19 cellular contexts compared by ENCODE assay signal in genomic region chr7:129381710-129382484, GRCh38. TPM values are rescaled to one million over a fixed set of nuclear protein-coding genes. Genes with fewer than 3 reads are reported as not detected.
A peak's percentile ranks its signal among the peaks of the same experiment; 100 is the strongest.
DNase-seq lines count a peak whose midpoint lies in the region; ATAC-seq, FAIRE-seq and TF ChIP-seq lines count a peak whose summit lies in the region.
"Had no signal": no experiment of that assay in that cellular context is flagged by ENCODE, and none has a peak within 500 bp of the region (broad histone marks: within the 10 kb centered on the region; RNA-seq: fewer than 3 reads in every experiment).

No MANE protein-coding gene starts in this region.

- no peak for FAIRE-seq in GM12878 (lab: Jason Lieb, UNC)
- FAIRE-seq: H1, HTR-8/SVneo had no signal

- H3K4me3 ChIP-seq in GM12878, result no peak overlapping the region
- no peak overlapping the region for H3K4me3 ChIP-seq in heart right ventricle
- H3K4me3 ChIP-seq: BLaER1 had no signal

- POLR2A ChIA-PET in activated CD4-positive, alpha-beta memory T cell treated with anti-CD3 and anti-CD28 coated beads for 36 hours (lab: Charles Lee), result no interaction called here
- POLR2A ChIA-PET in GM12878 (lab: Charles Lee), result interaction anchor here (0.8 kb wide), 1 partner anchor 23 kb away, joined by 4 read pairs; no protein-coding TSS in a partner anchor

- no peak for DNase-seq in T-helper 2 cell treated with Interferon-gamma antibody and Interleukin-4, amounts not matched to agents 5 μg/mL and 100 μg/mL, for 36 hours (ENCODE audit: low spot score)
- DNase-seq in T-helper 2 cell, result no peak
- no peak for DNase-seq in activated naive CD4-positive, alpha-beta T cell treated with anti-CD3 and anti-CD28 coated beads, Interleukin-2, amount 10 ng/mL, durations not matched to agents 7 days and 5 days
- DNase-seq in activated naive CD4-positive, alpha-beta T cell treated with Interleukin-2 at 50 U/mL for 16 hours, result no peak
- no peak for DNase-seq in activated CD4-positive, alpha-beta memory T cell treated with anti-CD3 and anti-CD28 coated beads for 36 hours
- DNase-seq in GM12878 (ENCODE audit: low read depth, low spot score), result no peak
- DNase-seq in stimulated activated CD4-positive, alpha-beta T cell treated with anti-CD3 and anti-CD28 coated beads, Interleukin-1b, Interleukin-23, amount 100 ng/mL, for 48 hours, result no peak
- no peak for DNase-seq in heart right ventricle
- DNase-seq: AML-193; Caco-2; CD8-positive, alpha-beta memory T cell; DND-41; GDM1; HCEC 1CT; HFFc6 had no signal

- H3K36me3 ChIP-seq in GM12878 (ENCODE audit: control insufficient read depth in 2 of 2, insufficient read depth in 2 of 2, low read length in 1 of 2) (no peaks in the 10 kb centered on the region), heart right ventricle (peaks cover 0 to 30% (median 0%) of the 10 kb centered on the region in 9 donors)

- H3K9ac ChIP-seq in GM12878 (ENCODE audit: control insufficient read depth, insufficient read depth, low read length), result no peak overlapping the region
- H3K9ac ChIP-seq: BLaER1 had no signal

- no peak for TF ChIP-seq RAD21 in GM12878 (IDR thresholded peaks at IDR 0.05; ENCODE audit: insufficient read depth, low read depth, low read length)

- no peaks in the 10 kb centered on the region for H3K27me3 ChIP-seq in GM12878 (replicated peaks in 1 of 2; ENCODE audit: control insufficient read depth in 2 of 2, insufficient read depth in 2 of 2, low read length in 1 of 2)
- no peaks in the 10 kb centered on the region for H3K27me3 ChIP-seq in heart right ventricle
- H3K27me3 ChIP-seq: BLaER1 had no signal

- H3K9me3 ChIP-seq in GM12878 (replicated peaks; ENCODE audit: control insufficient read depth, insufficient read depth, low read length), result no peaks in the 10 kb centered on the region
- H3K9me3 ChIP-seq in heart right ventricle, result no peaks in the 10 kb centered on the region
- H3K9me3 ChIP-seq: BLaER1, Caco-2 had no signal

- H3K36me3 Mint-ChIP-seq in T-helper 2 cell treated with Interferon-gamma antibody and Interleukin-4, amounts not matched to agents 5 μg/mL and 100 μg/mL, for 36 hours (ENCODE audit: low read depth), result peaks cover 2% of the 10 kb centered on the region
- H3K36me3 Mint-ChIP-seq in activated naive CD4-positive, alpha-beta T cell treated with anti-CD3 and anti-CD28 coated beads, Interleukin-2, amount 10 ng/mL, durations not matched to agents 7 days and 5 days, result peaks cover 4% of the 10 kb centered on the region
- H3K36me3 Mint-ChIP-seq in activated CD4-positive, alpha-beta memory T cell treated with anti-CD3 and anti-CD28 coated beads for 36 hours, result peaks cover 15% of the 10 kb centered on the region

- TF ChIP-seq CTCF in GM12878 (IDR thresholded peaks at IDR 0.05 in 2 of 3, conservative IDR thresholded peaks at IDR 0.05 in 1 of 3; ENCODE audit: control insufficient read depth in 2 of 3, extremely low read depth in 1 of 3, insufficient read depth in 1 of 3, low read depth in 3 of 3, low read length in 3 of 3) (no peak), heart right ventricle (IDR thresholded peaks at IDR 0.05) (no peak)

- ATAC-seq in GM12878, result peak; percentile 27; the same call in 1 of the 3 replicates
- no peak for ATAC-seq in heart right ventricle

- no peak overlapping the region for H2AFZ ChIP-seq in GM12878 (ENCODE audit: control insufficient read depth, low read depth, low read length)

- TF ChIP-seq EP300 in GM12878 (IDR thresholded peaks at IDR 0.05; ENCODE audit: borderline replicate concordance in 1 of 2, control insufficient read depth in 1 of 2, low read depth in 2 of 2, low read length in 2 of 2), result no peak

- H3K4me2 ChIP-seq in GM12878 (ENCODE audit: control insufficient read depth, insufficient read depth), result no peak overlapping the region
- H3K4me2 ChIP-seq: BLaER1 had no signal

- CTCF ChIA-PET in activated naive CD4-positive, alpha-beta T cell treated with anti-CD3 and anti-CD28 coated beads, Interleukin-2, amount 10 ng/mL, durations not matched to agents 7 days and 5 days (lab: Charles Lee), result interaction anchor here (1.6 kb wide), 1 partner anchor 163 kb away, joined by 6 read pairs; no protein-coding TSS in a partner anchor
- CTCF ChIA-PET in activated CD4-positive, alpha-beta memory T cell treated with anti-CD3 and anti-CD28 coated beads for 36 hours (lab: Charles Lee), result interaction anchor here (1.0 to 6.9 kb wide), 2 partner anchors 13 to 14 kb away, joined by 3 to 145 read pairs; no protein-coding TSS in a partner anchor
- CTCF ChIA-PET in GM12878 (lab: Yijun Ruan, JAX), result interaction anchor here (7.6 to 16.9 kb wide), 3 partner anchors 7 to 40 kb away, joined by 129 to 561 read pairs (median 248); no protein-coding TSS in a partner anchor

- H3K27ac Mint-ChIP-seq in T-helper 2 cell treated with Interferon-gamma antibody and Interleukin-4, amounts not matched to agents 5 μg/mL and 100 μg/mL, for 36 hours, result peak overlapping the region; percentile 59
- H3K27ac Mint-ChIP-seq in activated naive CD4-positive, alpha-beta T cell treated with anti-CD3 and anti-CD28 coated beads, Interleukin-2, amount 10 ng/mL, durations not matched to agents 7 days and 5 days, result peak overlapping the region; percentile 4
- H3K27ac Mint-ChIP-seq in activated CD4-positive, alpha-beta memory T cell treated with anti-CD3 and anti-CD28 coated beads for 36 hours, result peak overlapping the region; percentile 69
- H3K27ac Mint-ChIP-seq: HFFc6 had no signal

- no peak overlapping the region for H3K4me3 Mint-ChIP-seq in T-helper 2 cell treated with Interferon-gamma antibody and Interleukin-4, amounts not matched to agents 5 μg/mL and 100 μg/mL, for 36 hours
- no peak overlapping the region for H3K4me3 Mint-ChIP-seq in activated naive CD4-positive, alpha-beta T cell treated with anti-CD3 and anti-CD28 coated beads, Interleukin-2, amount 10 ng/mL, durations not matched to agents 7 days and 5 days
- no peak overlapping the region for H3K4me3 Mint-ChIP-seq in activated CD4-positive, alpha-beta memory T cell treated with anti-CD3 and anti-CD28 coated beads for 36 hours
- H3K4me3 Mint-ChIP-seq: CD8-positive, alpha-beta memory T cell; HFFc6 had no signal

- H4K20me1 ChIP-seq in GM12878 (ENCODE audit: control insufficient read depth, insufficient read depth), result no peaks in the 10 kb centered on the region
- H4K20me1 ChIP-seq: BLaER1 had no signal

- 77% methylated on average over 9 of the region's 9 CpGs for WGBS in GM12878 (ENCODE audit: insufficient coverage, insufficient replicate concordance, low lambda C conversion rate, missing lambda C conversion rate)
- WGBS in heart right ventricle, 2 donors, result 95 to 98% methylated on average over 9 of the region's 9 CpGs

- in situ Hi-C loops in GM12878 (cut with MboI), result no loop called here

- no peaks in the 10 kb centered on the region for H3K27me3 Mint-ChIP-seq in T-helper 2 cell treated with Interferon-gamma antibody and Interleukin-4, amounts not matched to agents 5 μg/mL and 100 μg/mL, for 36 hours (ENCODE audit: low read depth)
- H3K27me3 Mint-ChIP-seq in activated naive CD4-positive, alpha-beta T cell treated with anti-CD3 and anti-CD28 coated beads, Interleukin-2, amount 10 ng/mL, durations not matched to agents 7 days and 5 days, result no peaks in the 10 kb centered on the region
- H3K27me3 Mint-ChIP-seq in activated CD4-positive, alpha-beta memory T cell treated with anti-CD3 and anti-CD28 coated beads for 36 hours, result no peaks in the 10 kb centered on the region
- H3K27me3 Mint-ChIP-seq: CD8-positive, alpha-beta memory T cell had no signal

- no peaks in the 10 kb centered on the region for H3K9me3 Mint-ChIP-seq in T-helper 2 cell treated with Interferon-gamma antibody and Interleukin-4, amounts not matched to agents 5 μg/mL and 100 μg/mL, for 36 hours
- no peaks in the 10 kb centered on the region for H3K9me3 Mint-ChIP-seq in activated naive CD4-positive, alpha-beta T cell treated with anti-CD3 and anti-CD28 coated beads, Interleukin-2, amount 10 ng/mL, durations not matched to agents 7 days and 5 days
- H3K9me3 Mint-ChIP-seq in activated CD4-positive, alpha-beta memory T cell treated with anti-CD3 and anti-CD28 coated beads for 36 hours, result no peaks in the 10 kb centered on the region
- H3K9me3 Mint-ChIP-seq: CD8-positive, alpha-beta memory T cell; HFFc6 had no signal

- RAD21 ChIA-PET in GM12878 (lab: Charles Lee; ENCODE audit: unreplicated experiment), result interaction anchor here (1.2 to 7.4 kb wide), 3 partner anchors 14 to 52 kb away, joined by 3 to 147 read pairs (median 9); partner anchors contain the start of gene STRIP2

- H3K4me1 Mint-ChIP-seq in T-helper 2 cell treated with Interferon-gamma antibody and Interleukin-4, amounts not matched to agents 5 μg/mL and 100 μg/mL, for 36 hours (ENCODE audit: low read depth), result peaks cover 27% of the 10 kb centered on the region
- peaks cover 30% of the 10 kb centered on the region for H3K4me1 Mint-ChIP-seq in activated naive CD4-positive, alpha-beta T cell treated with anti-CD3 and anti-CD28 coated beads, Interleukin-2, amount 10 ng/mL, durations not matched to agents 7 days and 5 days
- peaks cover 27% of the 10 kb centered on the region for H3K4me1 Mint-ChIP-seq in activated CD4-positive, alpha-beta memory T cell treated with anti-CD3 and anti-CD28 coated beads for 36 hours (ENCODE audit: low read depth)

- SMC1A ChIA-PET in GM12878 (lab: Charles Lee; ENCODE audit: uncharacterized antibody, unreplicated experiment), result interaction anchor here (2.5 to 18.3 kb wide), 3 partner anchors 14 to 39 kb away, joined by 16 to 451 read pairs (median 163); no protein-coding TSS in a partner anchor

- intact Hi-C loops in activated CD4-positive, alpha-beta memory T cell treated with anti-CD3 and anti-CD28 coated beads for 36 hours (cut with micrococcal nuclease), result loop anchor here (1.0 kb wide), 1 partner anchor 14 kb away; no protein-coding TSS in a partner anchor
- intact Hi-C loops in GM12878 (cut with micrococcal nuclease; ENCODE audit: unreplicated experiment), result no loop called here
- intact Hi-C loops in heart right ventricle (cut with DNase I), result no loop called here

- H3K79me2 ChIP-seq in GM12878 (ENCODE audit: control insufficient read depth, insufficient read depth, low read length), result no peaks in the 10 kb centered on the region

- no peak overlapping the region for H3K27ac ChIP-seq in GM12878 (ENCODE audit: control insufficient read depth, insufficient read depth)
- no peak overlapping the region for H3K27ac ChIP-seq in heart right ventricle
- H3K27ac ChIP-seq: 22Rv1, BLaER1 had no signal

- no TSS peak for BruUV-seq in GM12878 (replicated peaks; lab: Mats Ljungman, UMichigan)

- no peak for TF ChIP-seq POLR2A in GM12878 (IDR thresholded peaks at IDR 0.05; ENCODE audit: low read depth, low read length)

- H3K4me1 ChIP-seq in GM12878 (ENCODE audit: control insufficient read depth, insufficient read depth, low read length) (peaks cover 6% of the 10 kb centered on the region), heart right ventricle (peaks cover 0 to 9% (median 0%) of the 10 kb centered on the region in 9 donors)
- H3K4me1 ChIP-seq: BLaER1, Caco-2 had no signal

RNA-seq across cellular contexts. Expression of gene STRIP2, which starts 52.3 kb away (rescaled TPM):
- total RNA-seq in activated CD4-positive, alpha-beta memory T cell treated with anti-CD3 and anti-CD28 coated beads for 36 hours, result 10 to 100 TPM; 56.1 to 62.0 TPM
- total RNA-seq in GM12878 (2013; cell fraction: nucleolus; rRNA removed), result 2.0 and 2.9 TPM in 2 replicates
- 1.7 and 1.9 TPM in 2 replicates for total RNA-seq in GM12878 (2014; rRNA removed)
- total RNA-seq in GM12878 (2014; rRNA removed; fragmentation: Illumina TruSeq; extraction: Trizol), result 1.1 and 1.5 TPM in 2 replicates
- total RNA-seq in GM12878 (2021), result 1.7 and 1.8 TPM in 2 replicates
- polyA plus RNA-seq in GM12878 (2011; ENCODE audit: low read depth), result 0.67 TPM
- 5.4 and 5.8 TPM in 2 replicates for polyA plus RNA-seq in GM12878 (2011; rRNA removed)
- polyA plus RNA-seq in GM12878 (2011; cell fraction: cytosol; rRNA removed), result 3.4 and 4.1 TPM in 2 replicates
- polyA plus RNA-seq in GM12878 (2011; cell fraction: nucleus; rRNA removed), result 19.7 and 21.9 TPM in 2 replicates
- 0.93 and 0.96 TPM in 2 replicates for polyA plus RNA-seq in GM12878 (2012)
- polyA plus RNA-seq in GM12878 (2014; fragmentation: Illumina TruSeq; extraction: Trizol), result 1.2 and 1.8 TPM in 2 replicates
- under 1 TPM; 0.48 to 0.58 TPM for polyA plus RNA-seq in GM12878 (2014; fragmentation: Nextera tagmentation; extraction: Ambion mirVana)
- polyA plus RNA-seq in GM12878 (2014; rRNA removed), result 1.5 and 2.5 TPM in 2 replicates
- 1 to 10 TPM; 3.0 to 3.2 TPM for polyA plus RNA-seq in GM12878 (2016; fragmentation: Nextera tagmentation; extraction: Ambion mirVana)
- 5.4 and 5.6 TPM in 2 replicates for polyA minus RNA-seq in GM12878 (2011; rRNA and poly(A)+ RNA removed)
- 1.7 and 2.2 TPM in 2 replicates for polyA minus RNA-seq in GM12878 (2011; cell fraction: cytosol; rRNA and poly(A)+ RNA removed)
- 5.4 and 7.4 TPM in 2 replicates for polyA minus RNA-seq in GM12878 (2011; cell fraction: nucleus; rRNA and poly(A)+ RNA removed)
- total RNA-seq in heart right ventricle, result 10 to 100 TPM; 14.6 to 36.9 (median 22.2) TPM
- polyA plus RNA-seq in heart right ventricle, result 10 to 100 TPM; 10.6 to 12.4 TPM
- polyA plus RNA-seq: CD8-positive, alpha-beta memory T cell had no signal

Comparison
In these comparisons a context has a peak if more than half of its experiments do, and no peak if none do; other contexts are left out.
1. H3K27ac Mint-ChIP-seq: peak in every context shown above with its lines; median percentile 69 in activated CD4-positive, alpha-beta memory T cell treated with anti-CD3 and anti-CD28 coated beads for 36 hours; 59 in T-helper 2 cell treated with Interferon-gamma antibody and Interleukin-4, amounts not matched to agents 5 μg/mL and 100 μg/mL, for 36 hours; 4 in activated naive CD4-positive, alpha-beta T cell treated with anti-CD3 and anti-CD28 coated beads, Interleukin-2, amount 10 ng/mL, durations not matched to agents 7 days and 5 days.